9 cellular contexts compared by ENCODE assay signal in the genomic region with DNA sequence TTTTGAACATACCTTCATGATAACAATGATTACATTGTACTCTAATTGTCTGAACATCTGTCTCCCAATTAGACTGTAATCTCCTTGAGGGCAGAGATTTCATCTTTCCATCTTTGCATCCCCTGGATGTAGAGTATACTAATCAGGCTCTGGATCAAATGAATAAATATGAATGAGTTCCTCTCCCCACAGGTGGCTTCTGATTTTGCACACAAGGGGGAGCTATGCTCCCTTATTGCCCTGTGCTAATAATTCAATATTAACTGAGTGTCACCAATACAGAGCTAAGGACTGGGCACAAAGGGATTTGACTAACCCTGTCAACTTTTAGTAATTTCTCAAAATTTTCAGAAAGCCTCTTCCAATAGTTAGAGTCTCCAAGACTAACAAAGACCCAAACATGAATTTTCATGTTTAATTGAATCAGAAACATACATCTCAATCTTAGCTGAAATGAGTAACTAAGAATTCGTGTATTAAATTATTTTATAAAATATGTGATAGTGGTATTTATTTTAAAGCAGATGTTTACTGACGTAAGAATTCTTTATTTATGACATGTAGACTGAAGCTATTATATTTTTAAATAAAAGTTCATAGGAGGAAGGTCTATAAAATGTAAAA. TPM values are rescaled to one million over a fixed set of nuclear protein-coding genes. Genes with fewer than 3 reads are reported as not detected.
DNase-seq lines count a peak whose midpoint lies in the region; ATAC-seq, FAIRE-seq and TF ChIP-seq lines count a peak whose summit lies in the region.
"Had no signal": no experiment of that assay in that cellular context is flagged by ENCODE, and none has a peak within 500 bp of the region (broad histone marks: within the 10 kb centered on the region; RNA-seq: fewer than 3 reads in every experiment).

No MANE protein-coding gene starts in this region.

- H3K36me3 ChIP-seq in CD4-positive, CD25-positive, alpha-beta regulatory T cell (ENCODE audit: control insufficient read depth, insufficient read depth, low read length) = no peaks in the 10 kb centered on the region
- H3K36me3 ChIP-seq in SJCRH30 = no peaks in the 10 kb centered on the region
- H3K36me3 ChIP-seq in small intestine (ENCODE audit: control insufficient read depth in 2 of 2, insufficient read depth in 2 of 2, low read length in 2 of 2) = no peaks in the 10 kb centered on the region

- no peak overlapping the region for H3K27ac ChIP-seq in CD4-positive, CD25-positive, alpha-beta regulatory T cell (ENCODE audit: insufficient read depth, low read length, poor library complexity, severe bottlenecking)
- H3K27ac ChIP-seq in SJCRH30 (no peak overlapping the region), small intestine (ENCODE audit: low read depth in 1 of 2, low read length in 1 of 2) (no peak overlapping the region)

- H3K4me1 Mint-ChIP-seq in CD4-positive, CD25-positive, alpha-beta regulatory T cell = peaks cover 0 to 14% (median 2%) of the 10 kb centered on the region in 4 donors
- H3K4me1 Mint-ChIP-seq in effector memory CD8-positive, alpha-beta T cell (ENCODE audit: low read depth in 2 of 2) = no peaks in the 10 kb centered on the region
- no peaks in the 10 kb centered on the region for H3K4me1 Mint-ChIP-seq in activated naive CD8-positive, alpha-beta T cell treated with anti-CD3 and anti-CD28 coated beads, Interleukin-2, amount 50 U/mL, for 24 hours

- H3K27ac Mint-ChIP-seq in CD4-positive, CD25-positive, alpha-beta regulatory T cell = peak overlapping the region in 1 of 3 donors; percentile 16
- no peak overlapping the region for H3K27ac Mint-ChIP-seq in effector memory CD8-positive, alpha-beta T cell
- H3K27ac Mint-ChIP-seq in activated naive CD8-positive, alpha-beta T cell treated with anti-CD3 and anti-CD28 coated beads, Interleukin-2, amount 50 U/mL, for 24 hours = no peak overlapping the region

- H3K36me3 Mint-ChIP-seq in CD4-positive, CD25-positive, alpha-beta regulatory T cell = no peaks in the 10 kb centered on the region
- no peaks in the 10 kb centered on the region for H3K36me3 Mint-ChIP-seq in effector memory CD8-positive, alpha-beta T cell (ENCODE audit: insufficient read depth)
- no peaks in the 10 kb centered on the region for H3K36me3 Mint-ChIP-seq in activated naive CD8-positive, alpha-beta T cell treated with anti-CD3 and anti-CD28 coated beads, Interleukin-2, amount 50 U/mL, for 24 hours (ENCODE audit: low read depth)

- peak; percentile 66 for TF ChIP-seq CTCF in GM12875 (IDR thresholded peaks at IDR 0.05; ENCODE audit: borderline replicate concordance, insufficient read depth, low read depth, low read length)

- H3K27me3 ChIP-seq in CD4-positive, CD25-positive, alpha-beta regulatory T cell (ENCODE audit: control insufficient read depth, insufficient read depth, low read length) = peaks cover 47% of the 10 kb centered on the region
- H3K27me3 ChIP-seq in SJCRH30 (peaks cover 13% of the 10 kb centered on the region; the same call in 1 of the 2 replicates), small intestine (ENCODE audit: control insufficient read depth in 2 of 2, insufficient read depth in 2 of 2, low read length in 2 of 2) (peaks cover 3 to 16% of the 10 kb centered on the region in 2 donors)

- H3K9me3 Mint-ChIP-seq in CD4-positive, CD25-positive, alpha-beta regulatory T cell = peaks cover 0 to 1% (median 0%) of the 10 kb centered on the region in 7 donors
- no peaks in the 10 kb centered on the region for H3K9me3 Mint-ChIP-seq in effector memory CD8-positive, alpha-beta T cell
- no peaks in the 10 kb centered on the region for H3K9me3 Mint-ChIP-seq in activated naive CD8-positive, alpha-beta T cell treated with anti-CD3 and anti-CD28 coated beads, Interleukin-2, amount 50 U/mL, for 24 hours

- no peak overlapping the region for H3K4me3 ChIP-seq in CD4-positive, CD25-positive, alpha-beta regulatory T cell (ENCODE audit: low read depth, low read length)
- H3K4me3 ChIP-seq in GM12875 (ENCODE audit: low read depth, low read length) = no peak overlapping the region
- H3K4me3 ChIP-seq in SJCRH30 = no peak overlapping the region
- no peak overlapping the region for H3K4me3 ChIP-seq in small intestine (ENCODE audit: low read depth in 1 of 2, low read length in 2 of 2)

- H3K4me3 Mint-ChIP-seq in CD4-positive, CD25-positive, alpha-beta regulatory T cell = no peak overlapping the region
- no peak overlapping the region for H3K4me3 Mint-ChIP-seq in effector memory CD8-positive, alpha-beta T cell
- H3K4me3 Mint-ChIP-seq in activated naive CD8-positive, alpha-beta T cell treated with anti-CD3 and anti-CD28 coated beads, Interleukin-2, amount 50 U/mL, for 24 hours = no peak overlapping the region

- 53 to 67% (median 64%) methylated on average over 2 of the region's 2 CpGs for WGBS in small intestine, 3 donors

- peaks cover 9% of the 10 kb centered on the region for H3K4me1 ChIP-seq in CD4-positive, CD25-positive, alpha-beta regulatory T cell (ENCODE audit: control insufficient read depth, insufficient read depth, low read length, poor library complexity, severe bottlenecking)
- H3K4me1 ChIP-seq in SJCRH30 (no peaks in the 10 kb centered on the region), small intestine (ENCODE audit: control insufficient read depth in 2 of 2, insufficient read depth in 1 of 2, low read depth in 1 of 2, low read length in 1 of 2) (no peaks in the 10 kb centered on the region)

- peaks cover 53% of the 10 kb centered on the region for H3K27me3 Mint-ChIP-seq in CD4-positive, CD25-positive, alpha-beta regulatory T cell
- H3K27me3 Mint-ChIP-seq in effector memory CD8-positive, alpha-beta T cell = peaks cover 59 to 74% of the 10 kb centered on the region in 2 donors
- peaks cover 58% of the 10 kb centered on the region for H3K27me3 Mint-ChIP-seq in activated naive CD8-positive, alpha-beta T cell treated with anti-CD3 and anti-CD28 coated beads, Interleukin-2, amount 50 U/mL, for 24 hours

- peak; percentile 57 to 70 for ATAC-seq in CD4-positive, CD25-positive, alpha-beta regulatory T cell (ENCODE audit: low read depth in 2 of 2)
- ATAC-seq in effector memory CD8-positive, alpha-beta T cell (replicated peaks) = peak; percentile 74
- ATAC-seq in activated naive CD8-positive, alpha-beta T cell treated with anti-CD3 and anti-CD28 coated beads, Interleukin-2, amount 50 U/mL, for 24 hours = no peak

- no peaks in the 10 kb centered on the region for H3K9me3 ChIP-seq in CD4-positive, CD25-positive, alpha-beta regulatory T cell (ENCODE audit: control insufficient read depth in 2 of 2, low read length in 2 of 2)
- H3K9me3 ChIP-seq in SJCRH30 (replicated peaks) (no peaks in the 10 kb centered on the region), small intestine (ENCODE audit: control insufficient read depth, low read depth) (no peaks in the 10 kb centered on the region)

- DNase-seq in CD4-positive, CD25-positive, alpha-beta regulatory T cell = peak; percentile 20 to 50 (median 47)
- DNase-seq in SJCRH30 = peak; percentile 35 to 67
- DNase-seq in effector memory CD8-positive, alpha-beta T cell = peak; percentile 37 to 51 (median 38)
- peak; percentile 63 for DNase-seq in small intestine
- DNase-seq in cortex of kidney (lab: John Stamatoyannopoulos, UW) = no peak
- no peak for DNase-seq in activated naive CD8-positive, alpha-beta T cell treated with anti-CD3 and anti-CD28 coated beads, Interleukin-2, amount 50 U/mL, for 24 hours
- DNase-seq in pons (ENCODE audit: low spot score) = no peak

- FAIRE-seq in small intestine (lab: Jason Lieb, UNC) = no peak

RNA-seq across cellular contexts. Expression of a gene that starts 3.0 kb away (rescaled TPM):
- not detected for total RNA-seq in CD4-positive, CD25-positive, alpha-beta regulatory T cell
- not detected for polyA plus RNA-seq in CD4-positive, CD25-positive, alpha-beta regulatory T cell
- total RNA-seq in SJCRH30 (2014; rRNA removed; shearing (Covaris generic)) = 0.04 TPM in 1 of 2 replicates, not detected in the other
- polyA plus RNA-seq in small intestine = under 1 TPM; 0.27 to 0.89 (median 0.48) TPM

RNA-seq across cellular contexts. Expression of a gene that starts 3.1 kb away (rescaled TPM):
- total RNA-seq in CD4-positive, CD25-positive, alpha-beta regulatory T cell = not detected
- 1 to 10 TPM in 3 of 4 donors, under 1 TPM in 1; 0.72 to 1.6 (median 1.2) TPM for polyA plus RNA-seq in CD4-positive, CD25-positive, alpha-beta regulatory T cell
- total RNA-seq in SJCRH30 (2014; rRNA removed; shearing (Covaris generic)) = not detected in 2 replicates
- under 1 TPM in 2 of 3 donors, not detected in 1; 0.33 to 0.67 TPM for polyA plus RNA-seq in small intestine

RNA-seq across cellular contexts. Expression of a gene that starts 12.5 kb away (rescaled TPM):
- not detected for total RNA-seq in CD4-positive, CD25-positive, alpha-beta regulatory T cell
- polyA plus RNA-seq in CD4-positive, CD25-positive, alpha-beta regulatory T cell = not detected
- not detected in 2 replicates for total RNA-seq in SJCRH30 (2014; rRNA removed; shearing (Covaris generic))
- 1 to 10 TPM in 1 of 3 donors, not detected in 2; 7.5 TPM for polyA plus RNA-seq in small intestine
- total RNA-seq: mononuclear cell had no signal

RNA-seq across cellular contexts. Expression of a gene that starts 12.7 kb away (rescaled TPM):
- not detected for total RNA-seq in CD4-positive, CD25-positive, alpha-beta regulatory T cell
- not detected for polyA plus RNA-seq in CD4-positive, CD25-positive, alpha-beta regulatory T cell
- total RNA-seq in SJCRH30 (2014; rRNA removed; shearing (Covaris generic)) = not detected in 2 replicates
- polyA plus RNA-seq in small intestine = 1 to 10 TPM in 1 of 3 donors, not detected in 2; 8.7 TPM

Comparison
In these comparisons a context has a peak if more than half of its experiments do, and no peak if none do; other contexts are left out.
1. DNase-seq: peak in CD4-positive, CD25-positive, alpha-beta regulatory T cell (3 of 3), SJCRH30 (2 of 2), effector memory CD8-positive, alpha-beta T cell (3 of 3) and small intestine (single experiment); none in cortex of kidney (single experiment), activated naive CD8-positive, alpha-beta T cell treated with anti-CD3 and anti-CD28 coated beads, Interleukin-2, amount 50 U/mL, for 24 hours (single experiment) and pons (single experiment).